ENCODE assay signal across 1 cellular context in genomic region chr21:46322351-46323226, GRCh38.
TF ChIP-seq lines count a peak whose summit lies in the region.

No MANE protein-coding gene starts in this region.

TF ChIP-seq in K562, 482 proteins besides CTCF, POLR2A, EP300 and RAD21 (continued from another document):
- peak; percentile 52 for TF ChIP-seq MGA (IDR thresholded peaks at IDR 0.05)
- no peak for TF ChIP-seq HNRNPK (IDR thresholded peaks at IDR 0.05; ENCODE audit: low read depth, low read length, poor library complexity, severe bottlenecking)
- TF ChIP-seq PTRF (tag; IDR thresholded peaks at IDR 0.05) = no peak
- peak; percentile 31 to 43; a peak in 2 of 4 replicates for TF ChIP-seq NRF1 (conservative IDR thresholded peaks at IDR 0.05 in 1 of 2, IDR thresholded peaks at IDR 0.05 in 1 of 2)
- TF ChIP-seq HIVEP1 (CRISPR knock-in tag; IDR thresholded peaks at IDR 0.05) = no peak
- TF ChIP-seq EP400 (IDR thresholded peaks at IDR 0.05) = peak; percentile 17; the same call in 1 of the 2 replicates
- TF ChIP-seq ELF2 (CRISPR knock-in tag; IDR thresholded peaks at IDR 0.05) = no peak
- no peak for TF ChIP-seq BRD4 (IDR thresholded peaks at IDR 0.05)
- no peak for TF ChIP-seq KDM1A (IDR thresholded peaks at IDR 0.05)
- no peak for TF ChIP-seq MITF (IDR thresholded peaks at IDR 0.05)
- peak in 1 of 3 experiments; percentile 59 for TF ChIP-seq YY1 (IDR thresholded peaks at IDR 0.05; ENCODE audit: borderline replicate concordance in 1 of 3, control insufficient read depth in 1 of 3, extremely low read depth in 1 of 3, insufficient read depth in 3 of 3, insufficient read length in 1 of 3, insufficient replicate concordance in 2 of 3, low read depth in 1 of 3, low read length in 2 of 3)
- TF ChIP-seq ID3 (CRISPR knock-in tag; IDR thresholded peaks at IDR 0.05) = no peak
- TF ChIP-seq ID3 (tag; IDR thresholded peaks at IDR 0.05) = 0 out of 2 replicates have a peak, but pooled peaks have one; percentile 21
- TF ChIP-seq KLF13 (tag; IDR thresholded peaks at IDR 0.05; ENCODE audit: borderline replicate concordance, low read depth) = peak; percentile 75; the same call in 1 of the 2 replicates
- TF ChIP-seq POLR2G (IDR thresholded peaks at IDR 0.05; ENCODE audit: low read depth, low read length) = peak; percentile 16; the same call in 1 of the 2 replicates
- no peak for TF ChIP-seq MEF2A (IDR thresholded peaks at IDR 0.05; ENCODE audit: control insufficient read depth, low read depth, low read length)
- TF ChIP-seq ZBTB43 (CRISPR knock-in tag; IDR thresholded peaks at IDR 0.05) = 0 out of 2 replicates have a peak, but pooled peaks have one; percentile 59
- TF ChIP-seq BRF2 (IDR thresholded peaks at IDR 0.05; ENCODE audit: borderline replicate concordance, insufficient read depth, insufficient read length) = no peak
- 0 out of 2 replicates have a peak, but pooled peaks have one; percentile 34 for TF ChIP-seq ZBTB49 (CRISPR knock-in tag; IDR thresholded peaks at IDR 0.05; ENCODE audit: borderline replicate concordance)
- TF ChIP-seq FOXP1 (CRISPR knock-in tag; IDR thresholded peaks at IDR 0.05) = no peak
- 0 out of 2 replicates have a peak, but pooled peaks have one; percentile 13 for TF ChIP-seq SMC3 (conservative IDR thresholded peaks at IDR 0.05; ENCODE audit: insufficient read depth, low read depth, low read length)
- no peak for TF ChIP-seq ZFP1 (CRISPR knock-in tag; IDR thresholded peaks at IDR 0.05)
- TF ChIP-seq PRMT5 (CRISPR knock-in tag; IDR thresholded peaks at IDR 0.05) = no peak
- no peak for TF ChIP-seq C11orf30 (IDR thresholded peaks at IDR 0.05; ENCODE audit: low read depth)
- peak; percentile 12; the same call in 1 of the 2 replicates for TF ChIP-seq L3MBTL2 (IDR thresholded peaks at IDR 0.05)
- TF ChIP-seq HOXB6 (CRISPR knock-in tag; IDR thresholded peaks at IDR 0.05; ENCODE audit: borderline replicate concordance) = no peak
- TF ChIP-seq CBX2 (IDR thresholded peaks at IDR 0.05; ENCODE audit: insufficient read depth, low read length, poor library complexity, severe bottlenecking) = no peak
- no peak for TF ChIP-seq ESRRA (IDR thresholded peaks at IDR 0.05; ENCODE audit: borderline replicate concordance, low read depth)
- TF ChIP-seq CBX8 (IDR thresholded peaks at IDR 0.05; ENCODE audit: borderline replicate concordance, extremely low read depth, low read depth, low read length, poor library complexity, severe bottlenecking) = no peak
- no peak for TF ChIP-seq SMAD2 (IDR thresholded peaks at IDR 0.05; ENCODE audit: low read depth, low read length)
- TF ChIP-seq E2F5 (CRISPR knock-in tag; IDR thresholded peaks at IDR 0.05) = 0 out of 2 replicates have a peak, but pooled peaks have one; percentile 38
- no peak for TF ChIP-seq ZBTB2 (IDR thresholded peaks at IDR 0.05)
- no peak for TF ChIP-seq ZNF175 (CRISPR knock-in tag; IDR thresholded peaks at IDR 0.05; ENCODE audit: low read depth)
